ENCODE assay signal across 13 cellular contexts in genomic region chr11:73310661-73311393, GRCh38. TPM values are rescaled to one million over a fixed set of nuclear protein-coding genes. Genes with fewer than 3 reads are reported as not detected.
DNase-seq lines count a peak whose midpoint lies in the region; ATAC-seq and TF ChIP-seq lines count a peak whose summit lies in the region.
"Had no signal": no experiment of that assay in that cellular context is flagged by ENCODE, and none has a peak within 500 bp of the region (broad histone marks: within the 10 kb centered on the region; RNA-seq: fewer than 3 reads in every experiment).

No MANE protein-coding gene starts in this region.

- no peak for DNase-seq in MG63
- DNase-seq in coronary artery (ENCODE audit: low spot score) = no peak
- no peak for DNase-seq in substantia nigra (lab: John Stamatoyannopoulos, UW)
- DNase-seq in occipital lobe (lab: John Stamatoyannopoulos, UW) = no peak
- DNase-seq in SKM-1 treated with dmso at 0.1 percent for 144 hours (lab: John Stamatoyannopoulos, UW; ENCODE audit: unreplicated experiment) = no peak
- no peak for DNase-seq in effector memory CD4-positive, alpha-beta T cell
- DNase-seq: CD4-positive, alpha-beta memory T cell; NCI-H446 treated with DMSO at 0.1 percent for 48 hours; SHP77 treated with DMSO at 0.1 percent for 48 hours had no signal

- peak overlapping the region; percentile 96 to 99 for H3K27ac ChIP-seq in coronary artery
- H3K27ac ChIP-seq in mucosa of rectum (ENCODE audit: low read depth in 2 of 2, low read length in 2 of 2) = peak overlapping the region in 1 of 2 donors; percentile 87
- H3K27ac ChIP-seq in substantia nigra (ENCODE audit: low read depth, low read length, poor library complexity, severe bottlenecking) = peak overlapping the region; percentile 86
- H3K27ac ChIP-seq in effector memory CD4-positive, alpha-beta T cell (ENCODE audit: insufficient read depth, low read length, poor library complexity, severe bottlenecking) = no peak overlapping the region

- no peaks in the 10 kb centered on the region for H3K27me3 ChIP-seq in MG63
- no peaks in the 10 kb centered on the region for H3K27me3 ChIP-seq in mucosa of rectum (ENCODE audit: control insufficient read depth in 2 of 2, insufficient read depth in 2 of 2, low read length in 2 of 2)
- H3K27me3 ChIP-seq in effector memory CD4-positive, alpha-beta T cell (replicated peaks; ENCODE audit: control insufficient read depth, insufficient read depth, low read length, poor library complexity, severe bottlenecking) = peaks cover 19% of the 10 kb centered on the region

- ATAC-seq in GM18868 (IDR thresholded peaks at IDR 0.05; ENCODE audit: unreplicated experiment) = no peak
- ATAC-seq: left lobe of liver had no signal

- H3K9me3 ChIP-seq in MG63 (no peaks in the 10 kb centered on the region), mucosa of rectum (ENCODE audit: control insufficient read depth in 2 of 2, low read length in 2 of 2) (no peaks in the 10 kb centered on the region)
- no peaks in the 10 kb centered on the region for H3K9me3 ChIP-seq in effector memory CD4-positive, alpha-beta T cell (ENCODE audit: control insufficient read depth, low read length)

- H3K4me3 ChIP-seq in MG63 = peak overlapping the region; percentile 19; the same call in 1 of the 2 replicates
- peak overlapping the region; percentile 85 for H3K4me3 ChIP-seq in coronary artery
- H3K4me3 ChIP-seq in mucosa of rectum (ENCODE audit: low read length in 2 of 2) = peak overlapping the region; percentile 38 to 67
- no peak overlapping the region for H3K4me3 ChIP-seq in effector memory CD4-positive, alpha-beta T cell (ENCODE audit: insufficient read depth, low read depth, low read length, poor library complexity, severe bottlenecking)

- peak overlapping the region in 1 of 2 donors; percentile 57 for H3K9ac ChIP-seq in mucosa of rectum (ENCODE audit: low read depth in 1 of 2, low read length in 2 of 2)

- H3K36me3 ChIP-seq in MG63 = peaks cover 44% of the 10 kb centered on the region
- H3K36me3 ChIP-seq in mucosa of rectum (ENCODE audit: control insufficient read depth in 2 of 2, insufficient read depth in 2 of 2, low read length in 2 of 2) = no peaks in the 10 kb centered on the region
- H3K36me3 ChIP-seq in effector memory CD4-positive, alpha-beta T cell (ENCODE audit: control insufficient read depth, insufficient read depth, low read length) = no peaks in the 10 kb centered on the region

- TF ChIP-seq CTCF in coronary artery (IDR thresholded peaks at IDR 0.05) = no peak

- H3K4me1 ChIP-seq in mucosa of rectum (ENCODE audit: control insufficient read depth in 2 of 2, insufficient read depth in 2 of 2, low read length in 2 of 2) = peaks cover 22 to 30% of the 10 kb centered on the region in 2 donors
- H3K4me1 ChIP-seq in effector memory CD4-positive, alpha-beta T cell (ENCODE audit: control insufficient read depth, insufficient read depth, low read length, poor library complexity, severe bottlenecking) = peaks cover 15% of the 10 kb centered on the region

RNA-seq across cellular contexts. Expression of gene ARHGEF17, which starts 2.8 kb away (rescaled TPM):
- total RNA-seq in MG63 (2014; rRNA removed; shearing (Covaris generic); ENCODE audit: low replicate concordance) = 4.7 and 10.9 TPM in 2 replicates
- 19.2 TPM for total RNA-seq in occipital lobe

RNA-seq across cellular contexts. Expression of gene P2RY6, which starts 38.7 kb away (rescaled TPM):
- total RNA-seq in MG63 (2014; rRNA removed; shearing (Covaris generic); ENCODE audit: low replicate concordance) = 6.7 and 23.4 TPM in 2 replicates
- total RNA-seq in occipital lobe = not detected
- total RNA-seq: bronchial epithelial cell had no signal
